In the genomic region with DNA sequence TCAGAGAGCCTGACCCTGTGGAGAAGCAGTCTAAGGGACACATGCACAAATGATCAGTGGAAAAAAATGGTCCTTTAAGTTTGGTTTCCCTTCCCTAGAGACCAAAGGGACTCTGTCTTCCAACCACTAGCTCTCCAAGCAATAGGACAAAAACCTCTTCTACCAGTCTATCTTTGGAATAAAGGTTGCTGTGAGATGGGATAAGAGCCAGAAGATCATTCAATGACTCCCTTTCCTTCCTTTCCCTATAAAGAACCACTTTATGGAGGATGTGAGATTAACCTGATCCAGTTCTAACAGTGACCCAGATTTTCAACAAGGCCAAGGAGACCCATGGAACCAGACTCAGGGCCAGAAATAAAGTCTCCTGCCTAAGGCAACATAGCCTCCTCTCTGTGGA, we compare ENCODE assay signal across 20 cellular contexts.
DNase-seq lines count a peak whose midpoint lies in the region; TF ChIP-seq lines count a peak whose summit lies in the region.
"Had no signal": no experiment of that assay in that cellular context is flagged by ENCODE, and none has a peak within 500 bp of the region (broad histone marks: within the 10 kb centered on the region; RNA-seq: fewer than 3 reads in every experiment).

No MANE protein-coding gene starts in this region.

- in situ Hi-C loops in mammary epithelial cell (cut with MboI; ENCODE audit: low sequenced_read_pairs in 2 of 2) = no loop called here

- H3K27me3 ChIP-seq in mammary epithelial cell (ENCODE audit: insufficient read depth, low read length) = no peaks in the 10 kb centered on the region
- H3K27me3 ChIP-seq in breast epithelium = no peaks in the 10 kb centered on the region
- H3K27me3 ChIP-seq in sigmoid colon = no peaks in the 10 kb centered on the region
- H3K27me3 ChIP-seq: dorsolateral prefrontal cortex had no signal

- H3K27ac ChIP-seq in mammary epithelial cell (ENCODE audit: insufficient read depth, low read depth, low read length) = peak overlapping the region; percentile 29
- H3K27ac ChIP-seq in breast epithelium = peak overlapping the region in 1 of 2 donors; percentile 9
- peak overlapping the region; percentile 57 for H3K27ac ChIP-seq in VCaP
- peak overlapping the region; percentile 4 for H3K27ac ChIP-seq in temporal lobe (ENCODE audit: low read depth, low read length)
- no peak overlapping the region for H3K27ac ChIP-seq in sigmoid colon
- H3K27ac ChIP-seq: A549 had no signal

- no peaks in the 10 kb centered on the region for H4K20me1 ChIP-seq in mammary epithelial cell (ENCODE audit: insufficient read depth, low read length)

- no peak for TF ChIP-seq EP300 in sigmoid colon (IDR thresholded peaks at IDR 0.05)

- BruUV-seq in mammary epithelial cell (replicated peaks; lab: Mats Ljungman, UMichigan) = no TSS peak

- H3K4me1 Mint-ChIP-seq in immature natural killer cell = peaks cover 9 to 13% of the 10 kb centered on the region in 2 donors

- DNase-seq in mammary epithelial cell (no peak), breast epithelium (ENCODE audit: low spot score in 2 of 2) (no peak), immature natural killer cell (no peak), sigmoid colon (no peak), foreskin melanocyte (no peak), foreskin fibroblast (no peak)
- DNase-seq: C1 segment of cervical spinal cord; dorsolateral prefrontal cortex; mucosa of descending colon; NCI-H146; NCI-H2171 treated with DMSO at 0.1 percent for 48 hours; NCI-H69; stimulated activated CD4-positive, alpha-beta T cell treated with anti-CD3 and anti-CD28 coated beads, Interleukin-12 subunit alpha, Interleukin-12 subunit beta, amount 100 ng/mL, for 4 hours had no signal

- intact Hi-C loops in mammary epithelial cell (cut with micrococcal nuclease) = loop anchor here (5.0 kb wide), 1 partner anchor 115 kb away; no protein-coding TSS in a partner anchor
- intact Hi-C loops in breast epithelium (cut with DNase I; ENCODE audit: low total_unique reads) = no loop called here
- intact Hi-C loops in sigmoid colon (cut with DNase I) = no loop called here

- TF ChIP-seq POLR2A in breast epithelium (IDR thresholded peaks at IDR 0.05) = no peak
- TF ChIP-seq POLR2A in sigmoid colon (IDR thresholded peaks at IDR 0.05) = no peak

- H3K4me3 ChIP-seq in mammary epithelial cell (replicated peaks in 1 of 3; ENCODE audit: insufficient read depth in 1 of 3, low read depth in 2 of 3, low read length in 3 of 3) = no peak overlapping the region
- H3K4me3 ChIP-seq in breast epithelium = no peak overlapping the region
- H3K4me3 ChIP-seq in sigmoid colon = no peak overlapping the region
- H3K4me3 ChIP-seq in foreskin fibroblast (ENCODE audit: low read depth in 1 of 2, low read length in 2 of 2) = no peak overlapping the region
- H3K4me3 ChIP-seq: A549, dorsolateral prefrontal cortex, GM12878, mucosa of descending colon had no signal

- H3K36me3 Mint-ChIP-seq in immature natural killer cell = peaks cover 4 to 6% (median 5%) of the 10 kb centered on the region in 3 donors
- H3K36me3 Mint-ChIP-seq: activated naive CD4-positive, alpha-beta T cell treated with anti-CD3 and anti-CD28 coated beads, Interleukin-2, amount 50 U/mL, for 72 hours had no signal

- H3K9ac ChIP-seq in mammary epithelial cell (ENCODE audit: insufficient read depth, low read length) = no peak overlapping the region

- peak overlapping the region in 5 of 6 donors; percentile 12 to 75 (median 37) for H3K27ac Mint-ChIP-seq in immature natural killer cell
- H3K27ac Mint-ChIP-seq: activated naive CD4-positive, alpha-beta T cell treated with anti-CD3 and anti-CD28 coated beads, Interleukin-2, amount 50 U/mL, for 72 hours; activated T-helper 1 cell treated with anti-CD3 and anti-CD28 coated beads, Interleukin-12 subunit alpha, Interleukin-12 subunit beta, Interleukin-2, Interleukin-4 antibody, amounts not matched to agents 30 ng/mL and 10 ng/mL and 1 ng/mL, durations not matched to agents 14 hours and 24 hours and 36 hours had no signal

- dilution Hi-C loops in mammary epithelial cell (cut with HindIII; ENCODE audit: low sequenced_read_pairs) = no loop called here

- CTCF ChIA-PET in mammary epithelial cell (lab: Charles Lee; ENCODE audit: low non-redundant PET) = no interaction called here

- no peaks in the 10 kb centered on the region for H3K9me3 Mint-ChIP-seq in immature natural killer cell
- H3K9me3 Mint-ChIP-seq: activated naive CD4-positive, alpha-beta T cell treated with anti-CD3 and anti-CD28 coated beads, Interleukin-2, amount 50 U/mL, for 72 hours; activated T-helper 1 cell treated with anti-CD3 and anti-CD28 coated beads, Interleukin-12 subunit alpha, Interleukin-12 subunit beta, Interleukin-2, Interleukin-4 antibody, amounts not matched to agents 30 ng/mL and 10 ng/mL and 1 ng/mL, durations not matched to agents 14 hours and 24 hours and 36 hours; IgD-negative memory B cell had no signal

- H3K27me3 Mint-ChIP-seq in immature natural killer cell (ENCODE audit: low read depth in 3 of 3) = peaks cover 0 to under 1% (median 0%) of the 10 kb centered on the region in 3 donors
- H3K27me3 Mint-ChIP-seq: IgD-negative memory B cell had no signal

- H3K4me2 ChIP-seq in mammary epithelial cell (ENCODE audit: insufficient read depth, low read depth, low read length) = no peak overlapping the region
- H3K4me2 ChIP-seq: A549 had no signal

- TF ChIP-seq CTCF in mammary epithelial cell (conservative IDR thresholded peaks at IDR 0.05 in 1 of 2, IDR thresholded peaks at IDR 0.05 in 1 of 2; ENCODE audit: extremely low read depth in 1 of 2, insufficient read depth in 1 of 2, low read depth in 1 of 2, low read length in 2 of 2) = no peak
- TF ChIP-seq CTCF in breast epithelium (IDR thresholded peaks at IDR 0.05) = no peak
- no peak for TF ChIP-seq CTCF in VCaP (conservative IDR thresholded peaks at IDR 0.05)
- no peak for TF ChIP-seq CTCF in sigmoid colon (IDR thresholded peaks at IDR 0.05)
- no peak for TF ChIP-seq CTCF in foreskin fibroblast (IDR thresholded peaks at IDR 0.05; ENCODE audit: low read depth, low read length)

- H2AFZ ChIP-seq in mammary epithelial cell (ENCODE audit: low read depth, low read length) = peak overlapping the region; percentile 6

- H3K36me3 ChIP-seq in mammary epithelial cell (ENCODE audit: insufficient read depth, low read length) (peaks cover 11% of the 10 kb centered on the region), breast epithelium (no peaks in the 10 kb centered on the region), sigmoid colon (peaks cover 0 to 36% (median 10%) of the 10 kb centered on the region in 4 donors)

- H3K4me1 ChIP-seq in mammary epithelial cell (ENCODE audit: insufficient read depth, low read length) (peaks cover 20% of the 10 kb centered on the region), breast epithelium (no peaks in the 10 kb centered on the region), sigmoid colon (peaks cover 0 to 3% (median 0%) of the 10 kb centered on the region in 4 donors)
- H3K4me1 ChIP-seq: A549 had no signal

- H3K79me2 ChIP-seq in mammary epithelial cell (ENCODE audit: insufficient read depth, low read length) = peaks cover 3% of the 10 kb centered on the region

- no peaks in the 10 kb centered on the region for H3K9me3 ChIP-seq in mammary epithelial cell (replicated peaks; ENCODE audit: insufficient read depth, low read length)
- H3K9me3 ChIP-seq in breast epithelium = no peaks in the 10 kb centered on the region
- no peaks in the 10 kb centered on the region for H3K9me3 ChIP-seq in sigmoid colon
- H3K9me3 ChIP-seq: A549, mucosa of descending colon had no signal

- no peak overlapping the region for H3K4me3 Mint-ChIP-seq in immature natural killer cell
- H3K4me3 Mint-ChIP-seq: activated T-helper 1 cell treated with anti-CD3 and anti-CD28 coated beads, Interleukin-12 subunit alpha, Interleukin-12 subunit beta, Interleukin-2, Interleukin-4 antibody, amounts not matched to agents 30 ng/mL and 10 ng/mL and 1 ng/mL, durations not matched to agents 14 hours and 24 hours and 36 hours; IgD-negative memory B cell had no signal

Comparison
In these comparisons a context has a peak if more than half of its experiments do, and no peak if none do; other contexts are left out.
1. H3K27ac ChIP-seq: peak in mammary epithelial cell (single experiment), VCaP (single experiment) and temporal lobe (single experiment); none in sigmoid colon (0 of 4).